In genomic region chr12:24172031-24172772, GRCh38 we compare ENCODE assay signal across 11 cellular contexts.
DNase-seq lines count a peak whose midpoint lies in the region; ATAC-seq and TF ChIP-seq lines count a peak whose summit lies in the region.
"Had no signal": no experiment of that assay in that cellular context is flagged by ENCODE, and none has a peak within 500 bp of the region (broad histone marks: within the 10 kb centered on the region; RNA-seq: fewer than 3 reads in every experiment).

No MANE protein-coding gene starts in this region.

- no peaks in the 10 kb centered on the region; the same call in 1 of the 2 replicates for H4K20me1 ChIP-seq in PC-9 (ENCODE audit: insufficient read depth)

- no peaks in the 10 kb centered on the region for H3K9me3 Mint-ChIP-seq in Caco-2 (ENCODE audit: unreplicated experiment)

- H3K4me1 ChIP-seq in Caco-2 (0 out of 2 replicates have a peak, but pooled peaks cover 5% of the 10 kb centered on the region), PC-9 (replicated peaks; ENCODE audit: insufficient read depth) (no peaks in the 10 kb centered on the region)

- no peak overlapping the region for H3K4me3 Mint-ChIP-seq in Caco-2 (ENCODE audit: unreplicated experiment)

- peak overlapping the region; percentile 5 for H3K27ac Mint-ChIP-seq in Caco-2 (ENCODE audit: unreplicated experiment)

- intact Hi-C loops in Caco-2 (cut with micrococcal nuclease; ENCODE audit: unreplicated experiment) (no loop called here), PC-9 (cut with micrococcal nuclease; ENCODE audit: unreplicated experiment) (no loop called here)

- H3K4me3 ChIP-seq in Caco-2 (ENCODE audit: low read depth, low read length) (no peak overlapping the region), PC-9 (no peak overlapping the region)
- H3K4me3 ChIP-seq: skin epidermis had no signal

- 0 out of 2 replicates have a peak, but pooled peaks cover 5% of the 10 kb centered on the region for H3K9me2 ChIP-seq in PC-9 (ENCODE audit: insufficient read depth)

- no TSS peak for BruUV-seq in Caco-2 (replicated peaks; lab: Mats Ljungman, UMichigan)
- BruUV-seq in PC-9 (replicated peaks; lab: Mats Ljungman, UMichigan) = no TSS peak

- ATAC-seq in GM19455 (IDR thresholded peaks at IDR 0.05; ENCODE audit: unreplicated experiment) = peak; percentile 72
- peak; percentile 85 for ATAC-seq in HG02973 (IDR thresholded peaks at IDR 0.05; ENCODE audit: unreplicated experiment)

- TF ChIP-seq CTCF in Caco-2 (IDR thresholded peaks at IDR 0.05; ENCODE audit: insufficient read depth in 1 of 2, low read depth in 1 of 2, low read length in 1 of 2, severe bottlenecking in 1 of 2, unreplicated experiment in 1 of 2) = no peak
- TF ChIP-seq CTCF in PC-9 (conservative IDR thresholded peaks at IDR 0.05) = no peak

- H3F3A ChIP-seq in PC-9 (ENCODE audit: insufficient read depth, low read depth) = no peaks in the 10 kb centered on the region

- H3K4me1 Mint-ChIP-seq in Caco-2 (ENCODE audit: low read depth, unreplicated experiment) = peaks cover 7% of the 10 kb centered on the region

- H3K27me3 ChIP-seq in Caco-2 (replicated peaks; ENCODE audit: control insufficient read depth, insufficient read depth, low read length) = no peaks in the 10 kb centered on the region
- peaks cover 6% of the 10 kb centered on the region; the same call in 1 of the 2 replicates for H3K27me3 ChIP-seq in PC-9 (ENCODE audit: insufficient read depth, low read depth)

- H3K27ac ChIP-seq in PC-9 = no peak overlapping the region
- H3K27ac ChIP-seq: skin epidermis had no signal

- no peaks in the 10 kb centered on the region for H3K9me3 ChIP-seq in Caco-2
- H3K9me3 ChIP-seq in PC-9 (ENCODE audit: insufficient read depth, low read depth) = no peaks in the 10 kb centered on the region

- no peak overlapping the region for H2AFZ ChIP-seq in PC-9

- no peaks in the 10 kb centered on the region for H3K36me3 Mint-ChIP-seq in Caco-2 (ENCODE audit: insufficient read depth, unreplicated experiment)

- no peaks in the 10 kb centered on the region for H3K27me3 Mint-ChIP-seq in Caco-2 (ENCODE audit: insufficient read depth, unreplicated experiment)

- H3K79me2 ChIP-seq in PC-9 (ENCODE audit: low read depth) = no peaks in the 10 kb centered on the region

- no peaks in the 10 kb centered on the region for H3K36me3 ChIP-seq in Caco-2 (ENCODE audit: control insufficient read depth, insufficient read depth, low read length)
- H3K36me3 ChIP-seq in PC-9 (ENCODE audit: low read depth) = no peaks in the 10 kb centered on the region

- no peak overlapping the region for H3K4me2 ChIP-seq in PC-9

- POLR2A ChIA-PET in Caco-2 (lab: Charles Lee) = no interaction called here
- POLR2A ChIA-PET in PC-9 (lab: Charles Lee; ENCODE audit: unreplicated experiment) = no interaction called here

- DNase-seq in Caco-2 (no peak), NOMO-1 treated with dmso at 0.1 percent for 144 hours (lab: John Stamatoyannopoulos, UW; ENCODE audit: unreplicated experiment) (peak; percentile 28), RPMI8226 (no peak), NCI-H446 treated with DMSO at 0.1 percent for 48 hours (lab: John Stamatoyannopoulos, UW) (no peak), NCI-H748 treated with DMSO at 0.1 percent for 48 hours (lab: John Stamatoyannopoulos, UW) (no peak), PC-9 (no peak)
- DNase-seq: effector CD4-positive, alpha-beta T cell; NCI-H146 had no signal

- CTCF ChIA-PET in Caco-2 (lab: Charles Lee) (no interaction called here), PC-9 (lab: Charles Lee) (no interaction called here)
